1 cellular context compared by ENCODE assay signal in genomic region chr6:118893095-118893881, GRCh38.
TF ChIP-seq lines count a peak whose summit lies in the region.

No MANE protein-coding gene starts in this region.

TF ChIP-seq in HepG2, 621 proteins besides CTCF, POLR2A, EP300 and RAD21 (continued from another document and continues in another):
- TF ChIP-seq ZEB1 (IDR thresholded peaks at IDR 0.05; ENCODE audit: insufficient replicate concordance, low read depth) (peak; percentile 1), LBX2 (CRISPR knock-in tag; IDR thresholded peaks at IDR 0.05; ENCODE audit: borderline replicate concordance) (no peak), ELF1 (CRISPR knock-in tag; IDR thresholded peaks at IDR 0.05) (no peak), CEBPG (CRISPR knock-in tag; IDR thresholded peaks at IDR 0.05) (no peak), ZNF460 (CRISPR knock-in tag; IDR thresholded peaks at IDR 0.05; ENCODE audit: borderline replicate concordance) (no peak), ZNF563 (CRISPR knock-in tag; IDR thresholded peaks at IDR 0.05) (no peak), JUN (CRISPR knock-in tag; IDR thresholded peaks at IDR 0.05) (no peak), ZNF354B (CRISPR knock-in tag; IDR thresholded peaks at IDR 0.05) (no peak), ZNF614 (CRISPR knock-in tag; IDR thresholded peaks at IDR 0.05; ENCODE audit: borderline replicate concordance) (no peak), NCOA1 (CRISPR knock-in tag; IDR thresholded peaks at IDR 0.05) (no peak), ZNF468 (CRISPR knock-in tag; IDR thresholded peaks at IDR 0.05) (no peak), PRPF4 (IDR thresholded peaks at IDR 0.05; ENCODE audit: low read depth, low read length, poor library complexity, severe bottlenecking) (no peak), ZNF230 (CRISPR knock-in tag; IDR thresholded peaks at IDR 0.05) (no peak), POLR2AphosphoS5 (IDR thresholded peaks at IDR 0.05; ENCODE audit: low read depth, low read length) (no peak), MAX (IDR thresholded peaks at IDR 0.05) (no peak), TBX2 (CRISPR knock-in tag; IDR thresholded peaks at IDR 0.05; ENCODE audit: borderline replicate concordance) (no peak), PTBP1 (IDR thresholded peaks at IDR 0.05; ENCODE audit: low read depth, low read length, poor library complexity, severe bottlenecking) (no peak), ZMYM4 (CRISPR knock-in tag; IDR thresholded peaks at IDR 0.05) (no peak), E2F2 (CRISPR knock-in tag; IDR thresholded peaks at IDR 0.05; ENCODE audit: borderline replicate concordance) (no peak), HMG20A (CRISPR knock-in tag; IDR thresholded peaks at IDR 0.05; ENCODE audit: borderline replicate concordance) (0 out of 2 replicates have a peak, but pooled peaks have one; percentile 4), IRF2 (CRISPR knock-in tag; IDR thresholded peaks at IDR 0.05) (no peak), ZNF773 (CRISPR knock-in tag; IDR thresholded peaks at IDR 0.05; ENCODE audit: borderline replicate concordance) (no peak), ZBTB2 (CRISPR knock-in tag; IDR thresholded peaks at IDR 0.05; ENCODE audit: low read depth) (no peak), ZNF713 (CRISPR knock-in tag; IDR thresholded peaks at IDR 0.05) (no peak), MXD4 (CRISPR knock-in tag; IDR thresholded peaks at IDR 0.05) (no peak; the same call in 1 of the 2 replicates), HOXA9 (CRISPR knock-in tag; IDR thresholded peaks at IDR 0.05; ENCODE audit: borderline replicate concordance) (0 out of 2 replicates have a peak, but pooled peaks have one; percentile 1), ZNF432 (CRISPR knock-in tag; IDR thresholded peaks at IDR 0.05; ENCODE audit: borderline replicate concordance) (no peak), HES4 (CRISPR knock-in tag; IDR thresholded peaks at IDR 0.05; ENCODE audit: borderline replicate concordance) (no peak), EZH2 (conservative IDR thresholded peaks at IDR 0.05; ENCODE audit: low read depth, low read length) (no peak), KDM3A (CRISPR knock-in tag; IDR thresholded peaks at IDR 0.05; ENCODE audit: low read depth) (no peak), NR3C1 (CRISPR knock-in tag; IDR thresholded peaks at IDR 0.05) (no peak), TGIF2 (CRISPR knock-in tag; IDR thresholded peaks at IDR 0.05) (no peak), STAG1 (CRISPR knock-in tag; IDR thresholded peaks at IDR 0.05) (no peak), MEIS2 (CRISPR knock-in tag; IDR thresholded peaks at IDR 0.05) (no peak), DNMT3B (CRISPR knock-in tag; conservative IDR thresholded peaks at IDR 0.05) (no peak), NRL (CRISPR knock-in tag; IDR thresholded peaks at IDR 0.05; ENCODE audit: borderline replicate concordance) (no peak), ZNF710 (CRISPR knock-in tag; IDR thresholded peaks at IDR 0.05; ENCODE audit: borderline replicate concordance) (no peak)
- TF ChIP-seq, protein P1, sequence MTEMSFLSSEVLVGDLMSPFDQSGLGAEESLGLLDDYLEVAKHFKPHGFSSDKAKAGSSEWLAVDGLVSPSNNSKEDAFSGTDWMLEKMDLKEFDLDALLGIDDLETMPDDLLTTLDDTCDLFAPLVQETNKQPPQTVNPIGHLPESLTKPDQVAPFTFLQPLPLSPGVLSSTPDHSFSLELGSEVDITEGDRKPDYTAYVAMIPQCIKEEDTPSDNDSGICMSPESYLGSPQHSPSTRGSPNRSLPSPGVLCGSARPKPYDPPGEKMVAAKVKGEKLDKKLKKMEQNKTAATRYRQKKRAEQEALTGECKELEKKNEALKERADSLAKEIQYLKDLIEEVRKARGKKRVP (CRISPR knock-in tag; IDR thresholded peaks at IDR 0.05) = no peak
- TF ChIP-seq, protein P2, sequence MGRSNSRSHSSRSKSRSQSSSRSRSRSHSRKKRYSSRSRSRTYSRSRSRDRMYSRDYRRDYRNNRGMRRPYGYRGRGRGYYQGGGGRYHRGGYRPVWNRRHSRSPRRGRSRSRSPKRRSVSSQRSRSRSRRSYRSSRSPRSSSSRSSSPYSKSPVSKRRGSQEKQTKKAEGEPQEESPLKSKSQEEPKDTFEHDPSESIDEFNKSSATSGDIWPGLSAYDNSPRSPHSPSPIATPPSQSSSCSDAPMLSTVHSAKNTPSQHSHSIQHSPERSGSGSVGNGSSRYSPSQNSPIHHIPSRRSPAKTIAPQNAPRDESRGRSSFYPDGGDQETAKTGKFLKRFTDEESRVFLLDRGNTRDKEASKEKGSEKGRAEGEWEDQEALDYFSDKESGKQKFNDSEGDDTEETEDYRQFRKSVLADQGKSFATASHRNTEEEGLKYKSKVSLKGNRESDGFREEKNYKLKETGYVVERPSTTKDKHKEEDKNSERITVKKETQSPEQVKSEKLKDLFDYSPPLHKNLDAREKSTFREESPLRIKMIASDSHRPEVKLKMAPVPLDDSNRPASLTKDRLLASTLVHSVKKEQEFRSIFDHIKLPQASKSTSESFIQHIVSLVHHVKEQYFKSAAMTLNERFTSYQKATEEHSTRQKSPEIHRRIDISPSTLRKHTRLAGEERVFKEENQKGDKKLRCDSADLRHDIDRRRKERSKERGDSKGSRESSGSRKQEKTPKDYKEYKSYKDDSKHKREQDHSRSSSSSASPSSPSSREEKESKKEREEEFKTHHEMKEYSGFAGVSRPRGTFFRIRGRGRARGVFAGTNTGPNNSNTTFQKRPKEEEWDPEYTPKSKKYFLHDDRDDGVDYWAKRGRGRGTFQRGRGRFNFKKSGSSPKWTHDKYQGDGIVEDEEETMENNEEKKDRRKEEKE (IDR thresholded peaks at IDR 0.05) = no peak
- TF ChIP-seq, protein P3, sequence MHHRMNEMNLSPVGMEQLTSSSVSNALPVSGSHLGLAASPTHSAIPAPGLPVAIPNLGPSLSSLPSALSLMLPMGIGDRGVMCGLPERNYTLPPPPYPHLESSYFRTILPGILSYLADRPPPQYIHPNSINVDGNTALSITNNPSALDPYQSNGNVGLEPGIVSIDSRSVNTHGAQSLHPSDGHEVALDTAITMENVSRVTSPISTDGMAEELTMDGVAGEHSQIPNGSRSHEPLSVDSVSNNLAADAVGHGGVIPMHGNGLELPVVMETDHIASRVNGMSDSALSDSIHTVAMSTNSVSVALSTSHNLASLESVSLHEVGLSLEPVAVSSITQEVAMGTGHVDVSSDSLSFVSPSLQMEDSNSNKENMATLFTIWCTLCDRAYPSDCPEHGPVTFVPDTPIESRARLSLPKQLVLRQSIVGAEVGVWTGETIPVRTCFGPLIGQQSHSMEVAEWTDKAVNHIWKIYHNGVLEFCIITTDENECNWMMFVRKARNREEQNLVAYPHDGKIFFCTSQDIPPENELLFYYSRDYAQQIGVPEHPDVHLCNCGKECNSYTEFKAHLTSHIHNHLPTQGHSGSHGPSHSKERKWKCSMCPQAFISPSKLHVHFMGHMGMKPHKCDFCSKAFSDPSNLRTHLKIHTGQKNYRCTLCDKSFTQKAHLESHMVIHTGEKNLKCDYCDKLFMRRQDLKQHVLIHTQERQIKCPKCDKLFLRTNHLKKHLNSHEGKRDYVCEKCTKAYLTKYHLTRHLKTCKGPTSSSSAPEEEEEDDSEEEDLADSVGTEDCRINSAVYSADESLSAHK (CRISPR knock-in tag; IDR thresholded peaks at IDR 0.05; ENCODE audit: borderline replicate concordance) = no peak
- TF ChIP-seq, protein P4, sequence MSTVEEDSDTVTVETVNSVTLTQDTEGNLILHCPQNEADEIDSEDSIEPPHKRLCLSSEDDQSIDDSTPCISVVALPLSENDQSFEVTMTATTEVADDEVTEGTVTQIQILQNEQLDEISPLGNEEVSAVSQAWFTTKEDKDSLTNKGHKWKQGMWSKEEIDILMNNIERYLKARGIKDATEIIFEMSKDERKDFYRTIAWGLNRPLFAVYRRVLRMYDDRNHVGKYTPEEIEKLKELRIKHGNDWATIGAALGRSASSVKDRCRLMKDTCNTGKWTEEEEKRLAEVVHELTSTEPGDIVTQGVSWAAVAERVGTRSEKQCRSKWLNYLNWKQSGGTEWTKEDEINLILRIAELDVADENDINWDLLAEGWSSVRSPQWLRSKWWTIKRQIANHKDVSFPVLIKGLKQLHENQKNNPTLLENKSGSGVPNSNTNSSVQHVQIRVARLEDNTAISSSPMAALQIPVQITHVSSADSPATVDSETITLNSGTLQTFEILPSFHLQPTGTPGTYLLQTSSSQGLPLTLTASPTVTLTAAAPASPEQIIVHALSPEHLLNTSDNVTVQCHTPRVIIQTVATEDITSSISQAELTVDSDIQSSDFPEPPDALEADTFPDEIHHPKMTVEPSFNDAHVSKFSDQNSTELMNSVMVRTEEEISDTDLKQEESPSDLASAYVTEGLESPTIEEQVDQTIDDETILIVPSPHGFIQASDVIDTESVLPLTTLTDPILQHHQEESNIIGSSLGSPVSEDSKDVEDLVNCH (CRISPR knock-in tag; IDR thresholded peaks at IDR 0.05) = no peak
- TF ChIP-seq, protein P5, sequence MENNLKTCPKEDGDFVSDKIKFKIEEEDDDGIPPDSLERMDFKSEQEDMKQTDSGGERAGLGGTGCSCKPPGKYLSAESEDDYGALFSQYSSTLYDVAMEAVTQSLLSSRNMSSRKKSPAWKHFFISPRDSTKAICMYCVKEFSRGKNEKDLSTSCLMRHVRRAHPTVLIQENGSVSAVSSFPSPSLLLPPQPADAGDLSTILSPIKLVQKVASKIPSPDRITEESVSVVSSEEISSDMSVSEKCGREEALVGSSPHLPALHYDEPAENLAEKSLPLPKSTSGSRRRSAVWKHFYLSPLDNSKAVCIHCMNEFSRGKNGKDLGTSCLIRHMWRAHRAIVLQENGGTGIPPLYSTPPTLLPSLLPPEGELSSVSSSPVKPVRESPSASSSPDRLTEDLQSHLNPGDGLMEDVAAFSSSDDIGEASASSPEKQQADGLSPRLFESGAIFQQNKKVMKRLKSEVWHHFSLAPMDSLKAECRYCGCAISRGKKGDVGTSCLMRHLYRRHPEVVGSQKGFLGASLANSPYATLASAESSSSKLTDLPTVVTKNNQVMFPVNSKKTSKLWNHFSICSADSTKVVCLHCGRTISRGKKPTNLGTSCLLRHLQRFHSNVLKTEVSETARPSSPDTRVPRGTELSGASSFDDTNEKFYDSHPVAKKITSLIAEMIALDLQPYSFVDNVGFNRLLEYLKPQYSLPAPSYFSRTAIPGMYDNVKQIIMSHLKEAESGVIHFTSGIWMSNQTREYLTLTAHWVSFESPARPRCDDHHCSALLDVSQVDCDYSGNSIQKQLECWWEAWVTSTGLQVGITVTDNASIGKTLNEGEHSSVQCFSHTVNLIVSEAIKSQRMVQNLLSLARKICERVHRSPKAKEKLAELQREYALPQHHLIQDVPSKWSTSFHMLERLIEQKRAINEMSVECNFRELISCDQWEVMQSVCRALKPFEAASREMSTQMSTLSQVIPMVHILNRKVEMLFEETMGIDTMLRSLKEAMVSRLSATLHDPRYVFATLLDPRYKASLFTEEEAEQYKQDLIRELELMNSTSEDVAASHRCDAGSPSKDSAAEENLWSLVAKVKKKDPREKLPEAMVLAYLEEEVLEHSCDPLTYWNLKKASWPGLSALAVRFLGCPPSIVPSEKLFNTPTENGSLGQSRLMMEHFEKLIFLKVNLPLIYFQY (CRISPR knock-in tag; IDR thresholded peaks at IDR 0.05; ENCODE audit: borderline replicate concordance) = no peak
- TF ChIP-seq, protein P6, sequence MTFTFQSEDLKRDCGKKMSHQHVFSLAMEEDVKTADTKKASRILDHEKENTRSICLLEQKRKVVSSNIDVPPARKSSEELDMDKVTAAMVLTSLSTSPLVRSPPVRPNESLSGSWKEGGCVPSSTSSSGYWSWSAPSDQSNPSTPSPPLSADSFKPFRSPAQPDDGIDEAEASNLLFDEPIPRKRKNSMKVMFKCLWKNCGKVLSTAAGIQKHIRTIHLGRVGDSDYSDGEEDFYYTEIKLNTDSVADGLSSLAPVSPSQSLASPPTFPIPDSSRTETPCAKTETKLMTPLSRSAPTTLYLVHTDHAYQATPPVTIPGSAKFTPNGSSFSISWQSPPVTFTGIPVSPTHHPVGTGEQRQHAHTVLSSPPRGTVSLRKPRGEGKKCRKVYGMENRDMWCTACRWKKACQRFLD (CRISPR knock-in tag; IDR thresholded peaks at IDR 0.05; ENCODE audit: borderline replicate concordance) = no peak
